Comparison of ENCODE assay signal across 10 cellular contexts in the genomic region with DNA sequence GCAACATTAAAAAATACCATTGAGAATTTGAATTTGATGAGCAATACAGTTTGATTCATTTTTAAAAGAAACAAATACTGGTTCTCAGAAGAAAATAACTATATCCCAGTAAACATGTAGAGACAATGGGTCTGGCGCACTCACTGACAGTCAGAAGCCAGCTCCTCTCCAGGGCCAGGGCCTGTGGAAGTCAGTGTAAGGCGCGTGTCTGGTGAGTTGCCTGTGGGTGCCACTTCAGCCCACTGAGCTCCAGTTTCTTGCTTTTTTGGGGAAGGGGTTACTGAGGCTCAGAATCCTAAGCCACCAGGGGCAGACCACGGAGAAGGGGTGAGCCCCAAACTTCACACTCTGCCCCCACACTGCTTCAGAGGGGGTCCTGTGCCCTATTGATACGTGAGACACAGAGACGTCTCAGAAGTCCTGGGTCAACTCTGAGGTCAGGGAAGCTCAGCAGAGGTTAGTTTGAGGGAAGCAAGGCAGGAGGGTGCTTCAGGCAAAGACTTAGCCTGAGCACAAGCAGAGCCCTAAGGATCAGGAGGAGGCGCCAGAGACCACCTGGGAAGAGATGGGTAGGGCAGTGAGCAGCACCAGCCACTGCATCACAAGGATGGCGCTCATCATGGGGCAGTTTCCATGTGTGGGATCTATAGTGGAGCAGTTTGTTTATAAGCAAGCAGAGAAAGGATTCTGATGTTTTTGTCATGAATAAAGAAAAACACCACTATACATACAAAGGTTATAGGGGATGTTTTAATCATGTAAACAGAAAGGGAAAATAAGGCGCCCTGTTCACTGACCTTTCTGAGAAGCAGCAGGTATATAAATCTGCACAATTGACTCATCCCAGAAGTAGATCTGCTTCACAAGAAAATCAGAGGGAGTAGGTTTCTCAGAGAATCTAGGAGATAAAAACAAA.
A peak's percentile ranks its signal among the peaks of the same experiment; 100 is the strongest.
DNase-seq lines count a peak whose midpoint lies in the region; ATAC-seq and TF ChIP-seq lines count a peak whose summit lies in the region.
"Had no signal": no experiment of that assay in that cellular context is flagged by ENCODE, and none has a peak within 500 bp of the region (broad histone marks: within the 10 kb centered on the region; RNA-seq: fewer than 3 reads in every experiment).

No MANE protein-coding gene starts in this region.

- peak; percentile 48 for ATAC-seq in activated T-helper 17 cell treated with anti-CD3 and anti-CD28 coated beads, Interleukin-2, amount 50 U/mL, for 72 hours (replicated peaks)
- ATAC-seq in HG03571 (IDR thresholded peaks at IDR 0.05; ENCODE audit: unreplicated experiment) = no peak

- H3K4me3 ChIP-seq in neural progenitor cell = no peak overlapping the region
- H3K4me3 ChIP-seq: psoas muscle had no signal

- DNase-seq in NCI-H82 (lab: John Stamatoyannopoulos, UW) (peak; percentile 33), NCI-H82 treated with DMSO at 0.1 percent for 48 hours (lab: John Stamatoyannopoulos, UW; ENCODE audit: unreplicated experiment) (no peak), HFFc6 (peak; percentile 5), neural progenitor cell (ENCODE audit: low spot score) (peak; percentile 52), NCI-H146 (lab: John Stamatoyannopoulos, UW) (no peak)
- DNase-seq in stimulated activated CD8-positive, alpha-beta memory T cell treated with anti-CD3 and anti-CD28 coated beads, Interleukin-4, amount 100 ng/mL, for 48 hours = no peak
- DNase-seq: central memory CD4-positive, alpha-beta T cell; psoas muscle had no signal

- H2AFZ ChIP-seq in neural progenitor cell (replicated peaks) = peak overlapping the region; percentile 53

- H4K20me1 ChIP-seq in neural progenitor cell (ENCODE audit: low read depth) = no peaks in the 10 kb centered on the region

- no peak overlapping the region for H3K27ac ChIP-seq in neural progenitor cell
- H3K27ac ChIP-seq: psoas muscle had no signal

- H3K9ac ChIP-seq in neural progenitor cell = no peak overlapping the region

- H3K27ac Mint-ChIP-seq in HFFc6 (no peak overlapping the region), neural progenitor cell (no peak overlapping the region)
- no peak overlapping the region for H3K27ac Mint-ChIP-seq in activated T-helper 17 cell treated with anti-CD3 and anti-CD28 coated beads, Interleukin-2, amount 50 U/mL, for 72 hours

- H3K27me3 ChIP-seq in neural progenitor cell = no peaks in the 10 kb centered on the region

- H3K4me3 Mint-ChIP-seq in HFFc6 (no peak overlapping the region), neural progenitor cell (no peak overlapping the region)
- no peak overlapping the region for H3K4me3 Mint-ChIP-seq in activated T-helper 17 cell treated with anti-CD3 and anti-CD28 coated beads, Interleukin-2, amount 50 U/mL, for 72 hours

- H3K4me1 Mint-ChIP-seq in HFFc6 (ENCODE audit: low read depth) = no peaks in the 10 kb centered on the region
- no peaks in the 10 kb centered on the region for H3K4me1 Mint-ChIP-seq in activated T-helper 17 cell treated with anti-CD3 and anti-CD28 coated beads, Interleukin-2, amount 50 U/mL, for 72 hours
- H3K4me1 Mint-ChIP-seq in neural progenitor cell = no peaks in the 10 kb centered on the region

- H3K36me3 ChIP-seq in neural progenitor cell = no peaks in the 10 kb centered on the region

- no peaks in the 10 kb centered on the region for H3K9me3 ChIP-seq in neural progenitor cell (ENCODE audit: low read depth)
- H3K9me3 ChIP-seq: psoas muscle had no signal

- no peaks in the 10 kb centered on the region for H3K4me1 ChIP-seq in neural progenitor cell
- H3K4me1 ChIP-seq: psoas muscle had no signal

- H3F3A ChIP-seq in neural progenitor cell (ENCODE audit: low read depth) = no peaks in the 10 kb centered on the region

- no peak overlapping the region for H3K4me2 ChIP-seq in neural progenitor cell

- peak; percentile 58 for TF ChIP-seq CTCF in HFFc6 (IDR thresholded peaks at IDR 0.05)
- TF ChIP-seq CTCF in neural progenitor cell (IDR thresholded peaks at IDR 0.05) = peak; percentile 40

- H3K79me2 ChIP-seq in neural progenitor cell (ENCODE audit: low read depth) = no peaks in the 10 kb centered on the region

- H3K9me3 Mint-ChIP-seq in HFFc6 = no peaks in the 10 kb centered on the region
- no peaks in the 10 kb centered on the region for H3K9me3 Mint-ChIP-seq in activated T-helper 17 cell treated with anti-CD3 and anti-CD28 coated beads, Interleukin-2, amount 50 U/mL, for 72 hours
- no peaks in the 10 kb centered on the region for H3K9me3 Mint-ChIP-seq in neural progenitor cell

- no peaks in the 10 kb centered on the region; the same call in 1 of the 2 replicates for H3K27me3 Mint-ChIP-seq in HFFc6 (ENCODE audit: insufficient read depth)
- H3K27me3 Mint-ChIP-seq in activated T-helper 17 cell treated with anti-CD3 and anti-CD28 coated beads, Interleukin-2, amount 50 U/mL, for 72 hours = no peaks in the 10 kb centered on the region
- H3K27me3 Mint-ChIP-seq in neural progenitor cell (ENCODE audit: insufficient read depth, low read depth) = peaks cover 2% of the 10 kb centered on the region

- H3K36me3 Mint-ChIP-seq in HFFc6 (ENCODE audit: low read depth) (no peaks in the 10 kb centered on the region), neural progenitor cell (no peaks in the 10 kb centered on the region)
- no peaks in the 10 kb centered on the region for H3K36me3 Mint-ChIP-seq in activated T-helper 17 cell treated with anti-CD3 and anti-CD28 coated beads, Interleukin-2, amount 50 U/mL, for 72 hours (ENCODE audit: low read depth)

Comparison
In these comparisons a context has a peak if more than half of its experiments do, and no peak if none do; other contexts are left out.
1. DNase-seq: peak in NCI-H82 (single experiment), HFFc6 (single experiment) and neural progenitor cell (single experiment); none in NCI-H82 treated with DMSO at 0.1 percent for 48 hours (single experiment), stimulated activated CD8-positive, alpha-beta memory T cell treated with anti-CD3 and anti-CD28 coated beads, Interleukin-4, amount 100 ng/mL, for 48 hours (single experiment) and NCI-H146 (single experiment).